In the genomic region with DNA sequence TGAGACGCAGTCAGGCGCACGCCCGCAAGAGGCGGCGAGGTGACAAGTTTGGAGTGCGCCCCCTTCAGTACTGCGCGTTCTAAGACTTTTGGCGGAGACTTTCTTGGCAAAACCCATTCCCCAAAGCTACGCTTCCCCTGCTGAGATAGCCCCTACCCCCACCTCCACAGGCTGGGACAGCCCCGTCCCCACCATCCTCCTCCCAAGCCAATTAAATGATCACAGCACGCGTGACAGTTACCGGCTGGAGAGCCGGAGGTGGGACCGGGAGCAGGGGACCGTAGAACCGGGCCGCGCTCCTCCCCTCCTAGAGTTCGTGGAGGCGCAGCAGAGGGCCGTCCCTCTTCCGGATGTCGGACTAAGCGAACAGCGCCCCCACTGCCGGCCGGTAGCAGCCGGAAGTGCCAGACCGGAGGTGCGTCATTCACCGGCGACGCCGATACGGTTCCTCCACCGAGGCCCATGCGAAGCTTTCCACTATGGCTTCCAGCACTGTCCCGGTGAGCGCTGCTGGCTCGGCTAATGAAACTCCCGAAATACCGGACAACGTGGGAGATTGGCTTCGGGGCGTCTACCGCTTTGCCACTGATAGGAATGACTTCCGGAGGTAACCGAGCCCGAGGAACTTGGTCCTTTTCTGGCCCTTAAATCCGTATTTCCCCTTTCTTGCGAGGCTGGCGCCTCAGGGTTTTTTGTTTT, we compare ENCODE assay signal across 1 cellular context.
A peak's percentile ranks its signal among the peaks of the same experiment; 100 is the strongest.
TF ChIP-seq lines count a peak whose summit lies in the region.

A gene (plus strand): TSS at position 476 of the 699 bp plus-strand sequence. CDS start 4 bp downstream, at position 480.

TF ChIP-seq in K562, 482 proteins besides CTCF, POLR2A, EP300 and RAD21 (continued from another document and continues in another):
- TF ChIP-seq, protein P1, sequence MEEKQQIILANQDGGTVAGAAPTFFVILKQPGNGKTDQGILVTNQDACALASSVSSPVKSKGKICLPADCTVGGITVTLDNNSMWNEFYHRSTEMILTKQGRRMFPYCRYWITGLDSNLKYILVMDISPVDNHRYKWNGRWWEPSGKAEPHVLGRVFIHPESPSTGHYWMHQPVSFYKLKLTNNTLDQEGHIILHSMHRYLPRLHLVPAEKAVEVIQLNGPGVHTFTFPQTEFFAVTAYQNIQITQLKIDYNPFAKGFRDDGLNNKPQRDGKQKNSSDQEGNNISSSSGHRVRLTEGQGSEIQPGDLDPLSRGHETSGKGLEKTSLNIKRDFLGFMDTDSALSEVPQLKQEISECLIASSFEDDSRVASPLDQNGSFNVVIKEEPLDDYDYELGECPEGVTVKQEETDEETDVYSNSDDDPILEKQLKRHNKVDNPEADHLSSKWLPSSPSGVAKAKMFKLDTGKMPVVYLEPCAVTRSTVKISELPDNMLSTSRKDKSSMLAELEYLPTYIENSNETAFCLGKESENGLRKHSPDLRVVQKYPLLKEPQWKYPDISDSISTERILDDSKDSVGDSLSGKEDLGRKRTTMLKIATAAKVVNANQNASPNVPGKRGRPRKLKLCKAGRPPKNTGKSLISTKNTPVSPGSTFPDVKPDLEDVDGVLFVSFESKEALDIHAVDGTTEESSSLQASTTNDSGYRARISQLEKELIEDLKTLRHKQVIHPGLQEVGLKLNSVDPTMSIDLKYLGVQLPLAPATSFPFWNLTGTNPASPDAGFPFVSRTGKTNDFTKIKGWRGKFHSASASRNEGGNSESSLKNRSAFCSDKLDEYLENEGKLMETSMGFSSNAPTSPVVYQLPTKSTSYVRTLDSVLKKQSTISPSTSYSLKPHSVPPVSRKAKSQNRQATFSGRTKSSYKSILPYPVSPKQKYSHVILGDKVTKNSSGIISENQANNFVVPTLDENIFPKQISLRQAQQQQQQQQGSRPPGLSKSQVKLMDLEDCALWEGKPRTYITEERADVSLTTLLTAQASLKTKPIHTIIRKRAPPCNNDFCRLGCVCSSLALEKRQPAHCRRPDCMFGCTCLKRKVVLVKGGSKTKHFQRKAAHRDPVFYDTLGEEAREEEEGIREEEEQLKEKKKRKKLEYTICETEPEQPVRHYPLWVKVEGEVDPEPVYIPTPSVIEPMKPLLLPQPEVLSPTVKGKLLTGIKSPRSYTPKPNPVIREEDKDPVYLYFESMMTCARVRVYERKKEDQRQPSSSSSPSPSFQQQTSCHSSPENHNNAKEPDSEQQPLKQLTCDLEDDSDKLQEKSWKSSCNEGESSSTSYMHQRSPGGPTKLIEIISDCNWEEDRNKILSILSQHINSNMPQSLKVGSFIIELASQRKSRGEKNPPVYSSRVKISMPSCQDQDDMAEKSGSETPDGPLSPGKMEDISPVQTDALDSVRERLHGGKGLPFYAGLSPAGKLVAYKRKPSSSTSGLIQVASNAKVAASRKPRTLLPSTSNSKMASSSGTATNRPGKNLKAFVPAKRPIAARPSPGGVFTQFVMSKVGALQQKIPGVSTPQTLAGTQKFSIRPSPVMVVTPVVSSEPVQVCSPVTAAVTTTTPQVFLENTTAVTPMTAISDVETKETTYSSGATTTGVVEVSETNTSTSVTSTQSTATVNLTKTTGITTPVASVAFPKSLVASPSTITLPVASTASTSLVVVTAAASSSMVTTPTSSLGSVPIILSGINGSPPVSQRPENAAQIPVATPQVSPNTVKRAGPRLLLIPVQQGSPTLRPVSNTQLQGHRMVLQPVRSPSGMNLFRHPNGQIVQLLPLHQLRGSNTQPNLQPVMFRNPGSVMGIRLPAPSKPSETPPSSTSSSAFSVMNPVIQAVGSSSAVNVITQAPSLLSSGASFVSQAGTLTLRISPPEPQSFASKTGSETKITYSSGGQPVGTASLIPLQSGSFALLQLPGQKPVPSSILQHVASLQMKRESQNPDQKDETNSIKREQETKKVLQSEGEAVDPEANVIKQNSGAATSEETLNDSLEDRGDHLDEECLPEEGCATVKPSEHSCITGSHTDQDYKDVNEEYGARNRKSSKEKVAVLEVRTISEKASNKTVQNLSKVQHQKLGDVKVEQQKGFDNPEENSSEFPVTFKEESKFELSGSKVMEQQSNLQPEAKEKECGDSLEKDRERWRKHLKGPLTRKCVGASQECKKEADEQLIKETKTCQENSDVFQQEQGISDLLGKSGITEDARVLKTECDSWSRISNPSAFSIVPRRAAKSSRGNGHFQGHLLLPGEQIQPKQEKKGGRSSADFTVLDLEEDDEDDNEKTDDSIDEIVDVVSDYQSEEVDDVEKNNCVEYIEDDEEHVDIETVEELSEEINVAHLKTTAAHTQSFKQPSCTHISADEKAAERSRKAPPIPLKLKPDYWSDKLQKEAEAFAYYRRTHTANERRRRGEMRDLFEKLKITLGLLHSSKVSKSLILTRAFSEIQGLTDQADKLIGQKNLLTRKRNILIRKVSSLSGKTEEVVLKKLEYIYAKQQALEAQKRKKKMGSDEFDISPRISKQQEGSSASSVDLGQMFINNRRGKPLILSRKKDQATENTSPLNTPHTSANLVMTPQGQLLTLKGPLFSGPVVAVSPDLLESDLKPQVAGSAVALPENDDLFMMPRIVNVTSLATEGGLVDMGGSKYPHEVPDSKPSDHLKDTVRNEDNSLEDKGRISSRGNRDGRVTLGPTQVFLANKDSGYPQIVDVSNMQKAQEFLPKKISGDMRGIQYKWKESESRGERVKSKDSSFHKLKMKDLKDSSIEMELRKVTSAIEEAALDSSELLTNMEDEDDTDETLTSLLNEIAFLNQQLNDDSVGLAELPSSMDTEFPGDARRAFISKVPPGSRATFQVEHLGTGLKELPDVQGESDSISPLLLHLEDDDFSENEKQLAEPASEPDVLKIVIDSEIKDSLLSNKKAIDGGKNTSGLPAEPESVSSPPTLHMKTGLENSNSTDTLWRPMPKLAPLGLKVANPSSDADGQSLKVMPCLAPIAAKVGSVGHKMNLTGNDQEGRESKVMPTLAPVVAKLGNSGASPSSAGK (IDR thresholded peaks at IDR 0.05) = peak; percentile 67; the same call in 1 of the 2 replicates
- TF ChIP-seq RCOR1 (IDR thresholded peaks at IDR 0.05; ENCODE audit: borderline replicate concordance in 1 of 2, low read depth in 2 of 2, low read length in 2 of 2) = peak in 1 of 2 experiments; percentile 55; a peak in 1 of 4 replicates
- TF ChIP-seq SIRT6 (IDR thresholded peaks at IDR 0.05; ENCODE audit: low read depth, low read length) = no peak
- TF ChIP-seq, protein P2, sequence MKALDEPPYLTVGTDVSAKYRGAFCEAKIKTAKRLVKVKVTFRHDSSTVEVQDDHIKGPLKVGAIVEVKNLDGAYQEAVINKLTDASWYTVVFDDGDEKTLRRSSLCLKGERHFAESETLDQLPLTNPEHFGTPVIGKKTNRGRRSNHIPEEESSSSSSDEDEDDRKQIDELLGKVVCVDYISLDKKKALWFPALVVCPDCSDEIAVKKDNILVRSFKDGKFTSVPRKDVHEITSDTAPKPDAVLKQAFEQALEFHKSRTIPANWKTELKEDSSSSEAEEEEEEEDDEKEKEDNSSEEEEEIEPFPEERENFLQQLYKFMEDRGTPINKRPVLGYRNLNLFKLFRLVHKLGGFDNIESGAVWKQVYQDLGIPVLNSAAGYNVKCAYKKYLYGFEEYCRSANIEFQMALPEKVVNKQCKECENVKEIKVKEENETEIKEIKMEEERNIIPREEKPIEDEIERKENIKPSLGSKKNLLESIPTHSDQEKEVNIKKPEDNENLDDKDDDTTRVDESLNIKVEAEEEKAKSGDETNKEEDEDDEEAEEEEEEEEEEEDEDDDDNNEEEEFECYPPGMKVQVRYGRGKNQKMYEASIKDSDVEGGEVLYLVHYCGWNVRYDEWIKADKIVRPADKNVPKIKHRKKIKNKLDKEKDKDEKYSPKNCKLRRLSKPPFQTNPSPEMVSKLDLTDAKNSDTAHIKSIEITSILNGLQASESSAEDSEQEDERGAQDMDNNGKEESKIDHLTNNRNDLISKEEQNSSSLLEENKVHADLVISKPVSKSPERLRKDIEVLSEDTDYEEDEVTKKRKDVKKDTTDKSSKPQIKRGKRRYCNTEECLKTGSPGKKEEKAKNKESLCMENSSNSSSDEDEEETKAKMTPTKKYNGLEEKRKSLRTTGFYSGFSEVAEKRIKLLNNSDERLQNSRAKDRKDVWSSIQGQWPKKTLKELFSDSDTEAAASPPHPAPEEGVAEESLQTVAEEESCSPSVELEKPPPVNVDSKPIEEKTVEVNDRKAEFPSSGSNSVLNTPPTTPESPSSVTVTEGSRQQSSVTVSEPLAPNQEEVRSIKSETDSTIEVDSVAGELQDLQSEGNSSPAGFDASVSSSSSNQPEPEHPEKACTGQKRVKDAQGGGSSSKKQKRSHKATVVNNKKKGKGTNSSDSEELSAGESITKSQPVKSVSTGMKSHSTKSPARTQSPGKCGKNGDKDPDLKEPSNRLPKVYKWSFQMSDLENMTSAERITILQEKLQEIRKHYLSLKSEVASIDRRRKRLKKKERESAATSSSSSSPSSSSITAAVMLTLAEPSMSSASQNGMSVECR (CRISPR knock-in tag; IDR thresholded peaks at IDR 0.05) = peak; percentile 98
- TF ChIP-seq PHB (CRISPR knock-in tag; IDR thresholded peaks at IDR 0.05) = no peak
- TF ChIP-seq GTF2E2 (tag; IDR thresholded peaks at IDR 0.05) = peak; percentile 90
- no peak for TF ChIP-seq HIVEP1 (CRISPR knock-in tag; IDR thresholded peaks at IDR 0.05)
- TF ChIP-seq ETV5 (CRISPR knock-in tag; IDR thresholded peaks at IDR 0.05; ENCODE audit: low read depth) = peak; percentile 99
- TF ChIP-seq, protein P3, sequence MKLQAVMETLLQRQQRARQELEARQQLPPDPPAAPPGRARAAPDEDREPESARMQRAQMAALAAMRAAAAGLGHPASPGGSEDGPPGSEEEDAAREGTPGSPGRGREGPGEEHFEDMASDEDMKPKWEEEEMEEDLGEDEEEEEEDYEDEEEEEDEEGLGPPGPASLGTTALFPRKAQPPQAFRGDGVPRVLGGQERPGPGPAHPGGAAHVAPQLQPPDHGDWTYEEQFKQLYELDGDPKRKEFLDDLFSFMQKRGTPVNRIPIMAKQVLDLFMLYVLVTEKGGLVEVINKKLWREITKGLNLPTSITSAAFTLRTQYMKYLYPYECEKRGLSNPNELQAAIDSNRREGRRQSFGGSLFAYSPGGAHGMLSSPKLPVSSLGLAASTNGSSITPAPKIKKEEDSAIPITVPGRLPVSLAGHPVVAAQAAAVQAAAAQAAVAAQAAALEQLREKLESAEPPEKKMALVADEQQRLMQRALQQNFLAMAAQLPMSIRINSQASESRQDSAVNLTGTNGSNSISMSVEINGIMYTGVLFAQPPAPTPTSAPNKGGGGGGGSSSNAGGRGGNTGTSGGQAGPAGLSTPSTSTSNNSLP (IDR thresholded peaks at IDR 0.05; ENCODE audit: borderline replicate concordance, low read depth, low read length) = no peak
- TF ChIP-seq, protein P4, sequence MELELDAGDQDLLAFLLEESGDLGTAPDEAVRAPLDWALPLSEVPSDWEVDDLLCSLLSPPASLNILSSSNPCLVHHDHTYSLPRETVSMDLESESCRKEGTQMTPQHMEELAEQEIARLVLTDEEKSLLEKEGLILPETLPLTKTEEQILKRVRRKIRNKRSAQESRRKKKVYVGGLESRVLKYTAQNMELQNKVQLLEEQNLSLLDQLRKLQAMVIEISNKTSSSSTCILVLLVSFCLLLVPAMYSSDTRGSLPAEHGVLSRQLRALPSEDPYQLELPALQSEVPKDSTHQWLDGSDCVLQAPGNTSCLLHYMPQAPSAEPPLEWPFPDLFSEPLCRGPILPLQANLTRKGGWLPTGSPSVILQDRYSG (tag; conservative IDR thresholded peaks at IDR 0.05; ENCODE audit: low read depth) = 0 out of 2 replicates have a peak, but pooled peaks have one; percentile 46
- TF ChIP-seq SAFB (IDR thresholded peaks at IDR 0.05; ENCODE audit: borderline replicate concordance, low read depth, low read length) = no peak
- peak; percentile 13; the same call in 1 of the 2 replicates for TF ChIP-seq PHF21A (IDR thresholded peaks at IDR 0.05; ENCODE audit: borderline replicate concordance, low read depth)
- TF ChIP-seq ZNF586 (CRISPR knock-in tag; conservative IDR thresholded peaks at IDR 0.05) = no peak
- TF ChIP-seq, protein P5, sequence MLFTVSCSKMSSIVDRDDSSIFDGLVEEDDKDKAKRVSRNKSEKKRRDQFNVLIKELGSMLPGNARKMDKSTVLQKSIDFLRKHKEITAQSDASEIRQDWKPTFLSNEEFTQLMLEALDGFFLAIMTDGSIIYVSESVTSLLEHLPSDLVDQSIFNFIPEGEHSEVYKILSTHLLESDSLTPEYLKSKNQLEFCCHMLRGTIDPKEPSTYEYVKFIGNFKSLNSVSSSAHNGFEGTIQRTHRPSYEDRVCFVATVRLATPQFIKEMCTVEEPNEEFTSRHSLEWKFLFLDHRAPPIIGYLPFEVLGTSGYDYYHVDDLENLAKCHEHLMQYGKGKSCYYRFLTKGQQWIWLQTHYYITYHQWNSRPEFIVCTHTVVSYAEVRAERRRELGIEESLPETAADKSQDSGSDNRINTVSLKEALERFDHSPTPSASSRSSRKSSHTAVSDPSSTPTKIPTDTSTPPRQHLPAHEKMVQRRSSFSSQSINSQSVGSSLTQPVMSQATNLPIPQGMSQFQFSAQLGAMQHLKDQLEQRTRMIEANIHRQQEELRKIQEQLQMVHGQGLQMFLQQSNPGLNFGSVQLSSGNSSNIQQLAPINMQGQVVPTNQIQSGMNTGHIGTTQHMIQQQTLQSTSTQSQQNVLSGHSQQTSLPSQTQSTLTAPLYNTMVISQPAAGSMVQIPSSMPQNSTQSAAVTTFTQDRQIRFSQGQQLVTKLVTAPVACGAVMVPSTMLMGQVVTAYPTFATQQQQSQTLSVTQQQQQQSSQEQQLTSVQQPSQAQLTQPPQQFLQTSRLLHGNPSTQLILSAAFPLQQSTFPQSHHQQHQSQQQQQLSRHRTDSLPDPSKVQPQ (CRISPR knock-in tag; IDR thresholded peaks at IDR 0.05; ENCODE audit: borderline replicate concordance) = no peak
- TF ChIP-seq ELF1 (tag; IDR thresholded peaks at IDR 0.05) = peak; percentile 98
- no peak for TF ChIP-seq POLR3G (IDR thresholded peaks at IDR 0.05; ENCODE audit: extremely low read depth, insufficient read length, insufficient replicate concordance)
- no peak for TF ChIP-seq ZNF23 (CRISPR knock-in tag; IDR thresholded peaks at IDR 0.05)
- no peak for TF ChIP-seq RUNX1 (IDR thresholded peaks at IDR 0.05; ENCODE audit: low read depth)
- TF ChIP-seq MYBL2 (IDR thresholded peaks at IDR 0.05; ENCODE audit: low read depth) = no peak
- TF ChIP-seq MYBL2 (CRISPR knock-in tag; IDR thresholded peaks at IDR 0.05; ENCODE audit: borderline replicate concordance) = no peak
- TF ChIP-seq ZBTB17 (CRISPR knock-in tag; IDR thresholded peaks at IDR 0.05) = 0 out of 2 replicates have a peak, but pooled peaks have one; percentile 9
- peak; percentile 93 for TF ChIP-seq ELF2 (CRISPR knock-in tag; IDR thresholded peaks at IDR 0.05)
- peak in 1 of 2 experiments; percentile 52; a peak in 1 of 4 replicates for TF ChIP-seq NONO (IDR thresholded peaks at IDR 0.05; ENCODE audit: low read depth in 2 of 2, low read length in 1 of 2)
- peak; percentile 98 for TF ChIP-seq RBBP5 (IDR thresholded peaks at IDR 0.05; ENCODE audit: borderline replicate concordance, insufficient read depth, low read length, poor library complexity, severe bottlenecking)
- TF ChIP-seq MAFG (tag; conservative IDR thresholded peaks at IDR 0.05) = no peak
- no peak for TF ChIP-seq HNRNPH1 (optimal IDR thresholded peaks at IDR 0.05; ENCODE audit: low read depth, low read length)
- TF ChIP-seq, protein P6, sequence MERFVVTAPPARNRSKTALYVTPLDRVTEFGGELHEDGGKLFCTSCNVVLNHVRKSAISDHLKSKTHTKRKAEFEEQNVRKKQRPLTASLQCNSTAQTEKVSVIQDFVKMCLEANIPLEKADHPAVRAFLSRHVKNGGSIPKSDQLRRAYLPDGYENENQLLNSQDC (CRISPR knock-in tag; IDR thresholded peaks at IDR 0.05) = no peak
- TF ChIP-seq, protein P7, sequence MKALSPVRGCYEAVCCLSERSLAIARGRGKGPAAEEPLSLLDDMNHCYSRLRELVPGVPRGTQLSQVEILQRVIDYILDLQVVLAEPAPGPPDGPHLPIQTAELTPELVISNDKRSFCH (CRISPR knock-in tag; IDR thresholded peaks at IDR 0.05) = no peak
- TF ChIP-seq, protein P7 (tag; IDR thresholded peaks at IDR 0.05) = no peak; the same call in 1 of the 2 replicates
